In the genomic region with DNA sequence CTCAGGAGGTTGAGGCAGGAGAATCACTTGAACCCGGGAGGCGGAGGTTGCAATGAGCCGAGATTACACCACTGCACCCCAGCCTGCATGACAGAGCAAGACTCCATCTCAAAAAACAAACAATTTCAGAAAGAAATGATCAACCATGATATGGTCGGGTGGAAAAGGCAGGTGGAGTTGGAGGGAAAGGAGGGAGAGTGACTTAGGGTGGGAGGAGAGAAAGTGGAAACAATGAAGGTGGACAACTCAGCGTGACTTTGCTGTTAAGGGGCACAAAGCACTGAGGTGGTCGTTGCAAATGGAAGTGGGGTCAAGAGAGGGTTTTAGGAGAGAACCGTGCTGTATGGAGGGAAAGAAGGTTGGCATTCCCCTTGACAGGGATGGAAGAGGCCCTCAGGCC, we compare ENCODE assay signal across 37 cellular contexts. TPM values are rescaled to one million over a fixed set of nuclear protein-coding genes. Genes with fewer than 3 reads are reported as not detected.
"Had no signal": no experiment of that assay in that cellular context is flagged by ENCODE, and none has a peak within 500 bp of the region (broad histone marks: within the 10 kb centered on the region; RNA-seq: fewer than 3 reads in every experiment).

No MANE protein-coding gene starts in this region.

- FAIRE-seq: astrocyte, colon, endometrium, endothelial cell of umbilical vein had no signal

- H3K27ac ChIP-seq: brain microvascular endothelial cell, epithelial cell of prostate, esophagus squamous epithelium, gastroesophageal sphincter, heart right ventricle had no signal

- H2AFZ ChIP-seq: hepatocyte had no signal

- H3K36me3 Mint-ChIP-seq: activated naive CD8-positive, alpha-beta T cell had no signal

- H3K4me3 ChIP-seq: esophagus squamous epithelium, gastroesophageal sphincter, heart right ventricle, hepatocyte had no signal

- H3K4me2 ChIP-seq: hepatocyte had no signal

- H3K9me3 ChIP-seq: esophagus squamous epithelium, gastroesophageal sphincter, heart right ventricle had no signal

- H3K4me1 ChIP-seq: gastroesophageal sphincter had no signal

- H3K79me2 ChIP-seq: hepatocyte had no signal

- H3K36me3 ChIP-seq: brain microvascular endothelial cell, esophagus squamous epithelium, gastroesophageal sphincter, heart right ventricle had no signal

- DNase-seq: activated CD4-positive, alpha-beta T cell treated with anti-CD3 and anti-CD28 coated beads for 36 hours; activated CD4-positive, alpha-beta T cell treated with anti-CD3 and anti-CD28 coated beads, Interleukin-2, amount 10 ng/mL, durations not matched to agents 24 days and 14 days; activated CD4-positive, CD25-positive, alpha-beta regulatory T cell; activated CD4-positive, CD25-positive, alpha-beta regulatory T cell treated with anti-CD3 and anti-CD28 coated beads, Interleukin-2, amount 50 U/mL, for 72 hours; activated CD8-positive, alpha-beta memory T cell treated with anti-CD3 and anti-CD28 coated beads, Interleukin-2, amount 50 U/mL, for 48 hours; activated effector memory CD4-positive, alpha-beta T cell treated with Interleukin-2 at 50 U/mL for 16 hours; activated gamma-delta T cell treated with Interleukin-2 at 50 U/mL for 16 hours; activated naive CD4-positive, alpha-beta T cell treated with anti-CD3 and anti-CD28 coated beads, Interleukin-2, amount 50 U/mL, for 16 hours; activated naive CD4-positive, alpha-beta T cell treated with Interleukin-2 at 50 U/mL for 16 hours; activated T-cell treated with anti-CD3 and anti-CD28 coated beads for 4 hours; activated T-cell treated with anti-CD3 and anti-CD28 coated beads, Interleukin-2, amount 50 U/mL, for 24 hours; activated T-cell treated with anti-CD3 and anti-CD28 coated beads, Interleukin-2, amount 50 U/mL, for 72 hours; amniotic stem cell; anterior cingulate cortex; brain microvascular endothelial cell; cortex of kidney; dermis blood vessel endothelial cell; effector CD8-positive, alpha-beta T cell; esophagus squamous epithelium; foreskin melanocyte; heart right ventricle; T-helper 2 cell had no signal

- H3K27me3 ChIP-seq: brain microvascular endothelial cell, hepatocyte had no signal

- H3K27ac Mint-ChIP-seq: activated CD4-positive, alpha-beta T cell treated with anti-CD3 and anti-CD28 coated beads for 36 hours; activated CD4-positive, alpha-beta T cell treated with anti-CD3 and anti-CD28 coated beads, Interleukin-2, amount 10 ng/mL, durations not matched to agents 24 days and 14 days; activated naive CD8-positive, alpha-beta T cell; activated T-cell treated with anti-CD3 and anti-CD28 coated beads, Interleukin-2, amount 50 U/mL, for 24 hours; activated T-cell treated with anti-CD3 and anti-CD28 coated beads, Interleukin-2, amount 50 U/mL, for 72 hours; activated T-helper 17 cell treated with anti-CD3 and anti-CD28 coated beads, Interleukin-2, amount 50 U/mL, for 72 hours had no signal

- H3K9me3 Mint-ChIP-seq: activated CD4-positive, alpha-beta T cell treated with anti-CD3 and anti-CD28 coated beads, Interleukin-2, amount 10 ng/mL, durations not matched to agents 24 days and 14 days; activated T-cell treated with anti-CD3 and anti-CD28 coated beads, Interleukin-2, amount 50 U/mL, for 24 hours; activated T-cell treated with anti-CD3 and anti-CD28 coated beads, Interleukin-2, amount 50 U/mL, for 72 hours; activated T-helper 17 cell treated with anti-CD3 and anti-CD28 coated beads, Interleukin-2, amount 50 U/mL, for 72 hours had no signal

- H3K4me3 Mint-ChIP-seq: activated CD4-positive, alpha-beta T cell treated with anti-CD3 and anti-CD28 coated beads for 36 hours; activated CD4-positive, alpha-beta T cell treated with anti-CD3 and anti-CD28 coated beads, Interleukin-2, amount 10 ng/mL, durations not matched to agents 24 days and 14 days; activated naive CD8-positive, alpha-beta T cell; activated T-cell treated with anti-CD3 and anti-CD28 coated beads, Interleukin-2, amount 50 U/mL, for 24 hours; activated T-cell treated with anti-CD3 and anti-CD28 coated beads, Interleukin-2, amount 50 U/mL, for 72 hours; activated T-helper 17 cell treated with anti-CD3 and anti-CD28 coated beads, Interleukin-2, amount 50 U/mL, for 72 hours had no signal

- ATAC-seq: activated CD4-positive, alpha-beta T cell treated with anti-CD3 and anti-CD28 coated beads for 36 hours; activated T-cell treated with anti-CD3 and anti-CD28 coated beads, Interleukin-2, amount 50 U/mL, for 72 hours; activated T-helper 17 cell treated with anti-CD3 and anti-CD28 coated beads, Interleukin-2, amount 50 U/mL, for 72 hours; gastroesophageal sphincter; heart right ventricle had no signal

- H3K4me1 Mint-ChIP-seq: activated CD4-positive, alpha-beta T cell treated with anti-CD3 and anti-CD28 coated beads for 36 hours had no signal

RNA-seq across cellular contexts. Expression of a gene that starts 30.0 kb away (rescaled TPM):
- total RNA-seq: activated CD4-positive, alpha-beta T cell treated with anti-CD3 and anti-CD28 coated beads for 36 hours; activated CD4-positive, alpha-beta T cell treated with anti-CD3 and anti-CD28 coated beads, Interleukin-2, amount 10 ng/mL, durations not matched to agents 24 days and 14 days; activated T-cell treated with anti-CD3 and anti-CD28 coated beads, Interleukin-2, amount 50 U/mL, for 72 hours; activated T-helper 17 cell treated with anti-CD3 and anti-CD28 coated beads, Interleukin-2, amount 50 U/mL, for 72 hours; astrocyte; bronchial epithelial cell; chondrocyte; dermis blood vessel endothelial cell; endothelial cell of umbilical vein; esophagus squamous epithelium; fibroblast of lung; fibroblast of villous mesenchyme; gastroesophageal sphincter; glomerular endothelial cell; T-helper 1 cell treated with Interleukin-12 subunit alpha and Interleukin-12 subunit beta and Interleukin-4 antibody, amounts not matched to agents 30 ng/mL and 1 ng/mL, for 36 hours had no signal
